30 cellular contexts compared by ENCODE assay signal in the genomic region with DNA sequence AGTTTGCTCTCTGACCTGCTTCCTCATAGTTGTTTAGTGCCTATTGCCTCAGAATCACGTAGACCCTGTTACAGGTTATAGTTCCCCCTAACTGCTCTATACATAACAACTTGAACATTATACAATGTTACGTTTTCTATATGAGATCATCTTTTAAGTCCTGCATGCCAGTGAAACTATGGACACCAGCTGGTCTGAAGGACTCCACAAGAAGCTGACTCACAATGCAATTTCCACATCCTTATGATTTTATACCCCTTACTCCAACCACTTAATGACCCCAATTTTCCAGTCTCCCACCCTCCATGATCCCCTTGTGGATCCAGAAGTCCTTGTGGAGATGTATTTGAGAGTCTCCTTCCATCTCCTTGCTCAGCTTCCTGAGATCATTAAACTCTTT. TPM values are rescaled to one million over a fixed set of nuclear protein-coding genes. Genes with fewer than 3 reads are reported as not detected.
"Had no signal": no experiment of that assay in that cellular context is flagged by ENCODE, and none has a peak within 500 bp of the region (broad histone marks: within the 10 kb centered on the region; RNA-seq: fewer than 3 reads in every experiment).

No MANE protein-coding gene starts in this region.

- H3K4me1 ChIP-seq: colonic mucosa, gastroesophageal sphincter, heart left ventricle, lower lobe of right lung, psoas muscle, sigmoid colon, spleen, tibial nerve, upper lobe of left lung had no signal

- FAIRE-seq: islet of Langerhans, urothelium cell line had no signal

- H3K4me2 ChIP-seq: hepatocyte had no signal

- H3K4me3 Mint-ChIP-seq: dendritic cell treated with granulocyte-macrophage colony-stimulating factor and Interleukin-4, amounts not matched to agents 40 ng/mL and 50 ng/mL, for 4 days; endodermal cell; natural killer cell; stimulated activated memory B cell treated with anti-CD40 and anti-IgM and Interleukin-4, amounts not matched to agents 10 μg/mL and 1 μg/mL and 100 μg/mL, for 72 hours had no signal

- H3K27ac Mint-ChIP-seq: dendritic cell treated with granulocyte-macrophage colony-stimulating factor and Interleukin-4, amounts not matched to agents 40 ng/mL and 50 ng/mL, for 4 days; endodermal cell; natural killer cell; stimulated activated memory B cell treated with anti-CD40 and anti-IgM and Interleukin-4, amounts not matched to agents 10 μg/mL and 1 μg/mL and 100 μg/mL, for 72 hours had no signal

- H3K9me3 ChIP-seq: colonic mucosa, lower lobe of right lung, ovary, psoas muscle, thoracic aorta had no signal

- H3K4me3 ChIP-seq: colonic mucosa, esophagus squamous epithelium, gastroesophageal sphincter, heart left ventricle, hepatocyte, lower lobe of right lung, ovary, psoas muscle, sigmoid colon, skin epidermis, spleen, thoracic aorta, tibial nerve, upper lobe of left lung had no signal

- H3K4me1 Mint-ChIP-seq: natural killer cell; stimulated activated memory B cell treated with anti-CD40 and anti-IgM and Interleukin-4, amounts not matched to agents 10 μg/mL and 1 μg/mL and 100 μg/mL, for 72 hours had no signal

- H3K9me3 Mint-ChIP-seq: natural killer cell had no signal

- H2AFZ ChIP-seq: hepatocyte had no signal

- DNase-seq: colonic mucosa; effector CD8-positive, alpha-beta T cell; endodermal cell; esophagus squamous epithelium; foreskin keratinocyte; heart left ventricle; left ventricle myocardium superior; lower lobe of right lung; natural killer cell; occipital lobe; ovary; posterior cingulate gyrus; psoas muscle; right cardiac atrium; sigmoid colon; spleen; stimulated activated CD4-positive, alpha-beta T cell treated with anti-CD3 and anti-CD28 coated beads, Interleukin-4, amount 100 ng/mL, for 4 hours; stimulated activated naive CD8-positive, alpha-beta T cell treated with anti-CD3 and anti-CD28 coated beads, Interleukin-15, Interleukin-2, amounts not matched to agents 100 U/mL and 50 U/mL, for 24 hours; upper lobe of left lung had no signal

- H3K27ac ChIP-seq: colonic mucosa, epithelial cell of prostate, esophagus squamous epithelium, foreskin keratinocyte, gastroesophageal sphincter, heart left ventricle, hepatocyte, lower lobe of right lung, ovary, psoas muscle, sigmoid colon, skin epidermis, spleen, thoracic aorta, tibial nerve, upper lobe of left lung had no signal

- ATAC-seq: foreskin keratinocyte; gastroesophageal sphincter; heart left ventricle; left ventricle myocardium superior; lower lobe of right lung; natural killer cell; psoas muscle; right cardiac atrium; stimulated activated memory B cell treated with anti-CD40 and anti-IgM and Interleukin-4, amounts not matched to agents 10 μg/mL and 1 μg/mL and 100 μg/mL, for 72 hours; stimulated activated naive CD8-positive, alpha-beta T cell treated with anti-CD3 and anti-CD28 coated beads, Interleukin-15, Interleukin-2, amounts not matched to agents 100 U/mL and 50 U/mL, for 24 hours had no signal

- H3K36me3 ChIP-seq: colonic mucosa, esophagus squamous epithelium, gastroesophageal sphincter, heart left ventricle, lower lobe of right lung, ovary, sigmoid colon, spleen, thoracic aorta, tibial nerve, upper lobe of left lung had no signal

- H3K79me2 ChIP-seq: hepatocyte had no signal

- H3K27me3 ChIP-seq: colonic mucosa, esophagus squamous epithelium, foreskin keratinocyte, gastroesophageal sphincter, hepatocyte, ovary, sigmoid colon, tibial nerve, upper lobe of left lung had no signal

- H3K36me3 Mint-ChIP-seq: natural killer cell; stimulated activated memory B cell treated with anti-CD40 and anti-IgM and Interleukin-4, amounts not matched to agents 10 μg/mL and 1 μg/mL and 100 μg/mL, for 72 hours had no signal

RNA-seq across cellular contexts. Expression of a gene that starts 34.9 kb away (rescaled TPM):
- polyA plus RNA-seq: neural cell had no signal
